24 cellular contexts compared by ENCODE assay signal in the genomic region with DNA sequence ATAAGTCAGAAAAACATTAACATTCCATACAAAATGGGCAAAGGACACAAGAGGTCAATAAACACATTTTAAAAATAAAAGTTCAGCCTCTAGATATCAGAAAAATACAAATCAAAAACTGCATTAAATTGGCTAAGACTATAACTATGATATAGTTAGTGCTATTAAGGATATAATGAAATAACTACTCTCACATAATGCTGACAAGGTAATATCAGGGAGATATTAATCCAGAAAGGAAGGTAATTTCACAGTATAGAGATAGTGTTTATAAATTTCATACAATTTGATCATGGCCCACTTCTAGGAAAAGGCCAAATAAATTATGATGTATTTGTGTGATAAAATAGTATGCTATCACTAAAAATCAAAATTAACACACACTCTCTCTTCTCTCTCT.
"Had no signal": no experiment of that assay in that cellular context is flagged by ENCODE, and none has a peak within 500 bp of the region (broad histone marks: within the 10 kb centered on the region; RNA-seq: fewer than 3 reads in every experiment).

No MANE protein-coding gene starts in this region.

- H3K4me2 ChIP-seq: KMS-11, SK-N-SH had no signal

- H3K36me3 ChIP-seq: SJSA1 had no signal

- FAIRE-seq: HTR-8/SVneo, RCC 7860 had no signal

- H3K9ac ChIP-seq: KMS-11, SK-N-SH had no signal

- H3K9me3 ChIP-seq: SJSA1, SK-N-SH had no signal

- DNase-seq: Kasumi-1, MM.1S, NCI-H1092 treated with DMSO at 0.1 percent for 48 hours, NCI-H1436, NCI-H187, NCI-H2029, NCI-H2081 treated with DMSO at 0.1 percent for 48 hours, NCI-H2171, NCI-H226, NCI-H446, NCI-H510A, NCI-H524 treated with DMSO at 0.1 percent for 48 hours, NCI-H69, NCI-H774, Right ventricle myocardium superior, RPMI8226, SIG-M5, SK-N-SH, SW 1271 had no signal

- H3K4me3 ChIP-seq: SJSA1 had no signal

- H3K27ac ChIP-seq: HL-60, KMS-11, SJSA1 had no signal

- H3K4me1 ChIP-seq: SJSA1 had no signal
